13 cellular contexts compared by ENCODE assay signal in genomic region chr10:110267246-110267645, GRCh38. TPM values are rescaled to one million over a fixed set of nuclear protein-coding genes. Genes with fewer than 3 reads are reported as not detected.
A peak's percentile ranks its signal among the peaks of the same experiment; 100 is the strongest.
DNase-seq lines count a peak whose midpoint lies in the region; ATAC-seq and TF ChIP-seq lines count a peak whose summit lies in the region.
"Had no signal": no experiment of that assay in that cellular context is flagged by ENCODE, and none has a peak within 500 bp of the region (broad histone marks: within the 10 kb centered on the region; RNA-seq: fewer than 3 reads in every experiment).

No MANE protein-coding gene starts in this region.

- no peak overlapping the region for H3K4me2 ChIP-seq in Loucy (ENCODE audit: low read depth, low read length, poor library complexity, severe bottlenecking)
- no peak overlapping the region for H3K4me2 ChIP-seq in trophoblast cell (ENCODE audit: low read length)

- H2AFZ ChIP-seq in Loucy (ENCODE audit: low read length) (no peak overlapping the region), trophoblast cell (ENCODE audit: insufficient read depth, low read length, poor library complexity) (no peak overlapping the region)

- H3F3A ChIP-seq in Loucy (ENCODE audit: low read depth) = no peaks in the 10 kb centered on the region; the same call in 1 of the 2 replicates

- no peak overlapping the region for H3K18ac ChIP-seq in trophoblast cell (ENCODE audit: low read length)

- H3K27me3 ChIP-seq in Loucy (ENCODE audit: insufficient read depth, low read length, poor library complexity, severe bottlenecking) (no peaks in the 10 kb centered on the region), gastrocnemius medialis (no peaks in the 10 kb centered on the region), trophoblast cell (ENCODE audit: insufficient read depth, low read length) (no peaks in the 10 kb centered on the region)
- H3K27me3 ChIP-seq: SJCRH30 had no signal

- no peak overlapping the region for H3K23ac ChIP-seq in trophoblast cell (ENCODE audit: low read length)

- H3K79me1 ChIP-seq in trophoblast cell (ENCODE audit: low read length) = no peaks in the 10 kb centered on the region

- H3K9me3 ChIP-seq in Loucy (ENCODE audit: insufficient read depth, low read depth, low read length) (no peaks in the 10 kb centered on the region), gastrocnemius medialis (no peaks in the 10 kb centered on the region), trophoblast cell (ENCODE audit: insufficient read depth, low read depth, low read length) (no peaks in the 10 kb centered on the region)
- H3K9me3 ChIP-seq: SJCRH30 had no signal

- no peak overlapping the region for H2BK12ac ChIP-seq in trophoblast cell (ENCODE audit: low read length)

- H4K8ac ChIP-seq in trophoblast cell (ENCODE audit: low read depth, low read length) = no peak overlapping the region

- H3K4me3 ChIP-seq in Loucy (ENCODE audit: low read length, poor library complexity, severe bottlenecking) (no peak overlapping the region), gastrocnemius medialis (no peak overlapping the region), trophoblast cell (ENCODE audit: low read depth, low read length) (no peak overlapping the region)
- H3K4me3 ChIP-seq: K562, SJCRH30 had no signal

- DNase-seq in G401 (ENCODE audit: low spot score) (peak; percentile 62), cerebellar cortex (ENCODE audit: low spot score) (peak; percentile 63), gastrocnemius medialis (no peak), NCI-H748 treated with DMSO at 0.1 percent for 48 hours (lab: John Stamatoyannopoulos, UW) (no peak), trophoblast cell (no peak)
- no peak for DNase-seq in activated CD4-positive, CD25-positive, alpha-beta regulatory T cell treated with anti-CD3 and anti-CD28 coated beads, Interleukin-2, amount 50 U/mL, for 72 hours
- DNase-seq: COR-L47, EL, NCI-H1436, RPMI8226, SJCRH30 had no signal

- intact Hi-C loops in gastrocnemius medialis (cut with DNase I; ENCODE audit: low total_unique reads) = no loop called here

- H3K79me2 ChIP-seq in Loucy (ENCODE audit: insufficient read depth, low read length) = peaks cover 8% of the 10 kb centered on the region; the same call in 1 of the 2 replicates
- no peaks in the 10 kb centered on the region for H3K79me2 ChIP-seq in trophoblast cell (ENCODE audit: control insufficient read depth, insufficient read depth, low read length, poor library complexity)

- WGBS in trophoblast cell (ENCODE audit: extremely low coverage, insufficient coverage, insufficient read length) = no CpG with 5 or more reads among the region's 1 CpG

- in situ Hi-C loops in G401 (cut with HindIII; ENCODE audit: low sequenced_read_pairs) = no loop called here
- in situ Hi-C loops in gastrocnemius medialis (cut with MboI; ENCODE audit: low sequenced_read_pairs in 4 of 4) = no loop called here

- H3K36me3 ChIP-seq in Loucy (ENCODE audit: insufficient read depth, low read length) (no peaks in the 10 kb centered on the region), gastrocnemius medialis (no peaks in the 10 kb centered on the region), trophoblast cell (ENCODE audit: control insufficient read depth in 1 of 2, insufficient read depth in 2 of 2, low read length in 2 of 2) (no peaks in the 10 kb centered on the region)

- peak overlapping the region; percentile 3 to 90 (median 86) for H3K27ac ChIP-seq in gastrocnemius medialis
- no peak overlapping the region for H3K27ac ChIP-seq in trophoblast cell (ENCODE audit: low read depth, low read length)
- H3K27ac ChIP-seq: SJCRH30 had no signal

- TF ChIP-seq CTCF in Loucy (conservative IDR thresholded peaks at IDR 0.05; ENCODE audit: low read length) = no peak
- no peak for TF ChIP-seq CTCF in gastrocnemius medialis (IDR thresholded peaks at IDR 0.05 in 4 of 5, conservative IDR thresholded peaks at IDR 0.05 in 1 of 5)

- H2BK120ac ChIP-seq in trophoblast cell (ENCODE audit: insufficient read depth, low read length, poor library complexity) = no peak overlapping the region

- no peak for TF ChIP-seq POLR2A in gastrocnemius medialis (IDR thresholded peaks at IDR 0.05)

- no peaks in the 10 kb centered on the region for H4K20me1 ChIP-seq in Loucy (ENCODE audit: insufficient read depth, low read length, poor library complexity, severe bottlenecking)

- no peak overlapping the region for H2AK5ac ChIP-seq in trophoblast cell (ENCODE audit: low read length)

- H3K4me1 ChIP-seq in Loucy (ENCODE audit: insufficient read depth, low read length, poor library complexity, severe bottlenecking) (peaks cover 22% of the 10 kb centered on the region), gastrocnemius medialis (peaks cover 58 to 68% of the 10 kb centered on the region in 2 donors), trophoblast cell (ENCODE audit: control insufficient read depth in 1 of 2, insufficient read depth in 2 of 2, low read length in 2 of 2) (no peaks in the 10 kb centered on the region)
- H3K4me1 ChIP-seq: SJCRH30 had no signal

- no peak overlapping the region for H2BK5ac ChIP-seq in trophoblast cell (ENCODE audit: low read depth, low read length, poor library complexity)

- H4K12ac ChIP-seq in trophoblast cell (ENCODE audit: low read depth, low read length) = no peak overlapping the region

- no peak for ATAC-seq in gastrocnemius medialis
- ATAC-seq: K562 had no signal

- H3K9ac ChIP-seq in Loucy (ENCODE audit: low read depth, low read length, poor library complexity, severe bottlenecking) = peak overlapping the region; percentile 3
- H3K9ac ChIP-seq in trophoblast cell (ENCODE audit: low read length) = no peak overlapping the region

- no peak overlapping the region for H3K14ac ChIP-seq in trophoblast cell (ENCODE audit: low read length)

- H3K9me2 ChIP-seq in Loucy (replicated peaks; ENCODE audit: low read depth, low read length) = no peaks in the 10 kb centered on the region

- no peak overlapping the region for H3K4ac ChIP-seq in trophoblast cell (ENCODE audit: low read depth, low read length)

- no peak overlapping the region for H4K91ac ChIP-seq in trophoblast cell (ENCODE audit: low read depth, low read length)

RNA-seq across cellular contexts. Expression of gene SMNDC1, which starts 37.5 kb away (rescaled TPM):
- 11.1 and 13.5 TPM in 2 replicates for total RNA-seq in G401 (2014; rRNA removed; shearing (Covaris generic))
- total RNA-seq in gastrocnemius medialis = 10 to 100 TPM in 2 of 4 donors, 1 to 10 TPM in 2; 7.3 to 23.9 (median 10.0) TPM
- 35.4 and 36.5 TPM in 2 replicates for polyA plus RNA-seq in trophoblast cell (2013)

RNA-seq across cellular contexts. Expression of gene MXI1, which starts 59.8 kb away (rescaled TPM):
- 10.9 and 12.1 TPM in 2 replicates for total RNA-seq in G401 (2014; rRNA removed; shearing (Covaris generic))
- 10 to 100 TPM; 35.9 to 67.8 (median 53.9) TPM for total RNA-seq in gastrocnemius medialis
- polyA plus RNA-seq in trophoblast cell (2013) = 8.3 and 8.9 TPM in 2 replicates

Comparison
In these comparisons a context has a peak if more than half of its experiments do, and no peak if none do; other contexts are left out.
1. DNase-seq: peak in G401 (single experiment) and cerebellar cortex (single experiment); none in gastrocnemius medialis (0 of 2), activated CD4-positive, CD25-positive, alpha-beta regulatory T cell treated with anti-CD3 and anti-CD28 coated beads, Interleukin-2, amount 50 U/mL, for 72 hours (single experiment), NCI-H748 treated with DMSO at 0.1 percent for 48 hours (single experiment) and trophoblast cell (0 of 2).